Comparison of ENCODE assay signal across 10 cellular contexts in the genomic region with DNA sequence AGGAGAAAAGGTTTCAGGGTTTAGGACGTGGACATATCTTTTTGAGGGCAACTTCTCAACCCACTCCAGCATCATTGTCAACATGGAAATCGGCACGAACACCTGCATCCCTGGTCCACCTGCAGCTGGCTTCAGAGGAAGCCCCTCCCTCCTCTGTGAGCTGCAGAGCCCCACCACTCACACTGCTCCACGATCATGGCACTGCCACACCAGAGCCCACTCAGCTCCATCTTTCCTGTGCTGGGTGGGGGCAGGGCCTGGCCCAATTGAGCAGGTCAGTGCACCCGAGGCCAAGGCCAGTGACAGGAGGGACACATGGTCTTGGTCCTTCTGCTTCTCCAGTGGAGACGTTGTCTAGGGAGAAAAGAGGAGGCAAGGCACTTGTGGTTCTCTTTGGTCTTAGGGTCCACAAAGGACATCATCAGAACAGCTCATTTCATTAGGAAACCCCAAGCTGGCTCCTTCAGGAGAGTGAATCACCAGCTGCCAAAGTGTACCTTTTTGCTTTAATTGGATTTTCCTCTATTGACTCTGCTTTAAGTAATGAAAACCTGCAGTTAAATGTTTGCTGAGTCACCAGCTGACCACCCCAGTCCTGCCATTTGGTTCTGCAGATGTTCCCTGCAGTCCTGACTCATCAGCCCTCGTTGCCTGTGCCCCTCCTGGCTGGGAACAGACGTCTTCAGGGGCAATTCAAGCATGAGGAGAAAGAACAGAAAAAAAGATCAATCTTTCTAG. TPM values are rescaled to one million over a fixed set of nuclear protein-coding genes. Genes with fewer than 3 reads are reported as not detected.
DNase-seq lines count a peak whose midpoint lies in the region; ATAC-seq, FAIRE-seq and TF ChIP-seq lines count a peak whose summit lies in the region.
"Had no signal": no experiment of that assay in that cellular context is flagged by ENCODE, and none has a peak within 500 bp of the region (broad histone marks: within the 10 kb centered on the region; RNA-seq: fewer than 3 reads in every experiment).

No MANE protein-coding gene starts in this region.

- H3K36me3 ChIP-seq in HepG2 (replicated peaks in 1 of 2; ENCODE audit: control insufficient read depth in 1 of 2, insufficient read depth in 2 of 2, low read length in 2 of 2) (no peaks in the 10 kb centered on the region), mucosa of descending colon (ENCODE audit: low read depth) (no peaks in the 10 kb centered on the region)

- no TSS peak for BruUV-seq in HepG2 (replicated peaks; lab: Mats Ljungman, UMichigan)

- H3K4me3 ChIP-seq in HepG2 (replicated peaks in 1 of 3; ENCODE audit: insufficient read depth in 1 of 3, low read depth in 2 of 3, low read length in 3 of 3) (no peak overlapping the region), mucosa of descending colon (no peak overlapping the region)
- H3K4me3 ChIP-seq: PC-9 had no signal

- no peak for TF ChIP-seq RAD21 in HepG2 (CRISPR knock-in tag; IDR thresholded peaks at IDR 0.05)

- H2AFZ ChIP-seq in HepG2 (ENCODE audit: low read length): no peak overlapping the region
- H2AFZ ChIP-seq: PC-9 had no signal

- H3K79me2 ChIP-seq in HepG2 (ENCODE audit: insufficient read depth, low read length): no peaks in the 10 kb centered on the region

- H3K9me3 ChIP-seq in HepG2 (ENCODE audit: low read length) (no peaks in the 10 kb centered on the region), mucosa of descending colon (no peaks in the 10 kb centered on the region)

- no peak overlapping the region for H3K4me2 ChIP-seq in HepG2 (ENCODE audit: low read depth, low read length)
- H3K4me2 ChIP-seq: PC-9 had no signal

- H3K27me3 ChIP-seq in HepG2 (ENCODE audit: control insufficient read depth in 1 of 2, insufficient read depth in 2 of 2, low read length in 2 of 2): no peaks in the 10 kb centered on the region

- WGBS in HepG2 (ENCODE audit: low lambda C conversion rate): 16% methylated on average over 5 of the region's 8 CpGs

- ATAC-seq in HepG2 (no peak), mucosa of descending colon (no peak)
- ATAC-seq: left colon had no signal

- POLR2A ChIA-PET in HepG2 (lab: Yijun Ruan, JAX): no interaction called here

- TF ChIP-seq CTCF in HepG2 (CRISPR knock-in tag; IDR thresholded peaks at IDR 0.05) (no peak), mucosa of descending colon (IDR thresholded peaks at IDR 0.05) (no peak)

- TF ChIP-seq EP300 in HepG2 (IDR thresholded peaks at IDR 0.05; ENCODE audit: low read depth in 2 of 2, low read length in 2 of 2): no peak
- no peak for TF ChIP-seq EP300 in HepG2 (CRISPR knock-in tag; IDR thresholded peaks at IDR 0.05; ENCODE audit: borderline replicate concordance)

- no peak for FAIRE-seq in HepG2 (lab: Jason Lieb, UNC)
- FAIRE-seq in frontal cortex (lab: Jason Lieb, UNC): no peak

- H3K27ac ChIP-seq in HepG2 (ENCODE audit: extremely low read length, insufficient read depth, low read length): no peak overlapping the region
- H3K27ac ChIP-seq: PC-9 had no signal

- CTCF ChIA-PET in HepG2 (lab: Yijun Ruan, JAX; ENCODE audit: low intra/inter-chr PET ratio, low total read pairs): no interaction called here

- intact Hi-C loops in HepG2 (cut with micrococcal nuclease; ENCODE audit: unreplicated experiment) (no loop called here), mucosa of descending colon (cut with DNase I, micrococcal nuclease) (no loop called here)

- TF ChIP-seq POLR2A in HepG2 (IDR thresholded peaks at IDR 0.05; ENCODE audit: insufficient read depth in 1 of 2, low read depth in 2 of 2, low read length in 2 of 2): no peak

- no peaks in the 10 kb centered on the region for H3K4me1 ChIP-seq in HepG2 (ENCODE audit: insufficient read depth, low read length)
- H3K4me1 ChIP-seq in mucosa of descending colon (ENCODE audit: low read depth): no peaks in the 10 kb centered on the region

- in situ Hi-C loops in HepG2 (cut with HindIII; ENCODE audit: extremely low pct_ligation_motif_present, low pct_unique_long_range_greater_than_20kb): no loop called here

- DNase-seq in HCEC 1CT (peak; percentile 32), NCI-H1092 treated with DMSO at 0.1 percent for 48 hours (lab: John Stamatoyannopoulos, UW) (peak; percentile 83), SHP77 (lab: John Stamatoyannopoulos, UW) (peak; percentile 94 to 95), HepG2 (ENCODE audit: low spot score) (no peak), mucosa of descending colon (no peak), frontal cortex (ENCODE audit: low spot score in 2 of 2) (no peak)
- DNase-seq in activated CD8-positive, alpha-beta memory T cell treated with anti-CD3 and anti-CD28 coated beads, Interleukin-2, amount 50 U/mL, for 48 hours: no peak
- DNase-seq: activated naive CD8-positive, alpha-beta T cell treated with anti-CD3 and anti-CD28 coated beads for 36 hours; left colon; PC-9 had no signal

- no peaks in the 10 kb centered on the region for H4K20me1 ChIP-seq in HepG2 (ENCODE audit: insufficient read depth, low read length)

- H3K9ac ChIP-seq in HepG2 (ENCODE audit: insufficient read depth, low read depth, low read length): no peak overlapping the region

TF ChIP-seq in HepG2, 621 proteins besides CTCF, POLR2A, EP300 and RAD21 (continues in another document):
- TF ChIP-seq, protein P1, sequence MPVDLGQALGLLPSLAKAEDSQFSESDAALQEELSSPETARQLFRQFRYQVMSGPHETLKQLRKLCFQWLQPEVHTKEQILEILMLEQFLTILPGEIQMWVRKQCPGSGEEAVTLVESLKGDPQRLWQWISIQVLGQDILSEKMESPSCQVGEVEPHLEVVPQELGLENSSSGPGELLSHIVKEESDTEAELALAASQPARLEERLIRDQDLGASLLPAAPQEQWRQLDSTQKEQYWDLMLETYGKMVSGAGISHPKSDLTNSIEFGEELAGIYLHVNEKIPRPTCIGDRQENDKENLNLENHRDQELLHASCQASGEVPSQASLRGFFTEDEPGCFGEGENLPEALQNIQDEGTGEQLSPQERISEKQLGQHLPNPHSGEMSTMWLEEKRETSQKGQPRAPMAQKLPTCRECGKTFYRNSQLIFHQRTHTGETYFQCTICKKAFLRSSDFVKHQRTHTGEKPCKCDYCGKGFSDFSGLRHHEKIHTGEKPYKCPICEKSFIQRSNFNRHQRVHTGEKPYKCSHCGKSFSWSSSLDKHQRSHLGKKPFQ (CRISPR knock-in tag; IDR thresholded peaks at IDR 0.05; ENCODE audit: insufficient replicate concordance): no peak
- TF ChIP-seq, protein P2, sequence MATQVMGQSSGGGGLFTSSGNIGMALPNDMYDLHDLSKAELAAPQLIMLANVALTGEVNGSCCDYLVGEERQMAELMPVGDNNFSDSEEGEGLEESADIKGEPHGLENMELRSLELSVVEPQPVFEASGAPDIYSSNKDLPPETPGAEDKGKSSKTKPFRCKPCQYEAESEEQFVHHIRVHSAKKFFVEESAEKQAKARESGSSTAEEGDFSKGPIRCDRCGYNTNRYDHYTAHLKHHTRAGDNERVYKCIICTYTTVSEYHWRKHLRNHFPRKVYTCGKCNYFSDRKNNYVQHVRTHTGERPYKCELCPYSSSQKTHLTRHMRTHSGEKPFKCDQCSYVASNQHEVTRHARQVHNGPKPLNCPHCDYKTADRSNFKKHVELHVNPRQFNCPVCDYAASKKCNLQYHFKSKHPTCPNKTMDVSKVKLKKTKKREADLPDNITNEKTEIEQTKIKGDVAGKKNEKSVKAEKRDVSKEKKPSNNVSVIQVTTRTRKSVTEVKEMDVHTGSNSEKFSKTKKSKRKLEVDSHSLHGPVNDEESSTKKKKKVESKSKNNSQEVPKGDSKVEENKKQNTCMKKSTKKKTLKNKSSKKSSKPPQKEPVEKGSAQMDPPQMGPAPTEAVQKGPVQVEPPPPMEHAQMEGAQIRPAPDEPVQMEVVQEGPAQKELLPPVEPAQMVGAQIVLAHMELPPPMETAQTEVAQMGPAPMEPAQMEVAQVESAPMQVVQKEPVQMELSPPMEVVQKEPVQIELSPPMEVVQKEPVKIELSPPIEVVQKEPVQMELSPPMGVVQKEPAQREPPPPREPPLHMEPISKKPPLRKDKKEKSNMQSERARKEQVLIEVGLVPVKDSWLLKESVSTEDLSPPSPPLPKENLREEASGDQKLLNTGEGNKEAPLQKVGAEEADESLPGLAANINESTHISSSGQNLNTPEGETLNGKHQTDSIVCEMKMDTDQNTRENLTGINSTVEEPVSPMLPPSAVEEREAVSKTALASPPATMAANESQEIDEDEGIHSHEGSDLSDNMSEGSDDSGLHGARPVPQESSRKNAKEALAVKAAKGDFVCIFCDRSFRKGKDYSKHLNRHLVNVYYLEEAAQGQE (IDR thresholded peaks at IDR 0.05; ENCODE audit: borderline replicate concordance in 1 of 2, low read depth in 1 of 2, low read length in 2 of 2): no peak
- TF ChIP-seq RBAK (CRISPR knock-in tag; IDR thresholded peaks at IDR 0.05) (no peak), TBX2 (CRISPR knock-in tag; IDR thresholded peaks at IDR 0.05; ENCODE audit: borderline replicate concordance) (no peak), NFE2L2 (IDR thresholded peaks at IDR 0.05; ENCODE audit: low read length) (0 out of 2 replicates have a peak, but pooled peaks have one; percentile 22)

RNA-seq across cellular contexts. Expression of a gene that starts 56.2 kb away (rescaled TPM):
- not detected in 2 replicates for total RNA-seq in HepG2 (2016; rRNA removed; fragmentation: Illumina TruSeq; extraction: Trizol)
- not detected in 2 replicates for total RNA-seq in HepG2 (2016; cell fraction: cytosol; rRNA removed; fragmentation: Illumina TruSeq; extraction: Trizol; ENCODE audit: low read depth)
- total RNA-seq in HepG2 (2016; cell fraction: insoluble cytoplasmic fraction; rRNA removed; fragmentation: Illumina TruSeq; extraction: Trizol): not detected in 2 replicates
- total RNA-seq in HepG2 (2016; cell fraction: membrane; rRNA removed; fragmentation: Illumina TruSeq; extraction: Trizol): not detected in 2 replicates
- not detected in 2 replicates for total RNA-seq in HepG2 (2016; cell fraction: nucleus; rRNA removed; fragmentation: Illumina TruSeq; extraction: Trizol)
- polyA plus RNA-seq in HepG2 (2011; rRNA removed): not detected in 2 replicates
- polyA plus RNA-seq in HepG2 (2011; cell fraction: cytosol; rRNA removed): not detected in 2 replicates
- not detected in 2 replicates for polyA plus RNA-seq in HepG2 (2011; cell fraction: nucleus; rRNA removed)
- polyA plus RNA-seq in HepG2 (2012): not detected in 2 replicates
- not detected in 2 replicates for polyA plus RNA-seq in HepG2 (2016; cell fraction: cytosol; fragmentation: Illumina TruSeq; extraction: Trizol; ENCODE audit: low read depth)
- not detected in 2 replicates for polyA plus RNA-seq in HepG2 (2016; cell fraction: insoluble cytoplasmic fraction; fragmentation: Illumina TruSeq; extraction: Trizol; ENCODE audit: low read depth)
- not detected in 2 replicates for polyA plus RNA-seq in HepG2 (2016; cell fraction: membrane; fragmentation: Illumina TruSeq; extraction: Trizol; ENCODE audit: low read depth)
- polyA plus RNA-seq in HepG2 (2016; cell fraction: nucleus; fragmentation: Illumina TruSeq; extraction: Trizol; ENCODE audit: insufficient read depth, low read depth): not detected in 2 replicates
- not detected in 2 replicates for polyA minus RNA-seq in HepG2 (2011; rRNA and poly(A)+ RNA removed; ENCODE audit: low replicate concordance)
- polyA minus RNA-seq in HepG2 (2011; cell fraction: cytosol; rRNA and poly(A)+ RNA removed): not detected in 2 replicates
- polyA minus RNA-seq in HepG2 (2011; cell fraction: nucleus; rRNA and poly(A)+ RNA removed): not detected in 2 replicates
- total RNA-seq in mucosa of descending colon: 1 to 10 TPM in 1 of 3 donors, under 1 TPM in 2; 0.19 to 4.1 (median 0.26) TPM
- 39.1 TPM for total RNA-seq in frontal cortex
- total RNA-seq: activated naive CD8-positive, alpha-beta T cell treated with anti-CD3 and anti-CD28 coated beads for 36 hours; PC-9 had no signal

Comparison
In these comparisons a context has a peak if more than half of its experiments do, and no peak if none do; other contexts are left out.
1. DNase-seq: peak in HCEC 1CT (single experiment), NCI-H1092 treated with DMSO at 0.1 percent for 48 hours (single experiment) and SHP77 (2 of 2); none in HepG2 (single experiment), mucosa of descending colon (0 of 3), frontal cortex (0 of 2) and activated CD8-positive, alpha-beta memory T cell treated with anti-CD3 and anti-CD28 coated beads, Interleukin-2, amount 50 U/mL, for 48 hours (single experiment).